8 cellular contexts compared by ENCODE assay signal in the genomic region with DNA sequence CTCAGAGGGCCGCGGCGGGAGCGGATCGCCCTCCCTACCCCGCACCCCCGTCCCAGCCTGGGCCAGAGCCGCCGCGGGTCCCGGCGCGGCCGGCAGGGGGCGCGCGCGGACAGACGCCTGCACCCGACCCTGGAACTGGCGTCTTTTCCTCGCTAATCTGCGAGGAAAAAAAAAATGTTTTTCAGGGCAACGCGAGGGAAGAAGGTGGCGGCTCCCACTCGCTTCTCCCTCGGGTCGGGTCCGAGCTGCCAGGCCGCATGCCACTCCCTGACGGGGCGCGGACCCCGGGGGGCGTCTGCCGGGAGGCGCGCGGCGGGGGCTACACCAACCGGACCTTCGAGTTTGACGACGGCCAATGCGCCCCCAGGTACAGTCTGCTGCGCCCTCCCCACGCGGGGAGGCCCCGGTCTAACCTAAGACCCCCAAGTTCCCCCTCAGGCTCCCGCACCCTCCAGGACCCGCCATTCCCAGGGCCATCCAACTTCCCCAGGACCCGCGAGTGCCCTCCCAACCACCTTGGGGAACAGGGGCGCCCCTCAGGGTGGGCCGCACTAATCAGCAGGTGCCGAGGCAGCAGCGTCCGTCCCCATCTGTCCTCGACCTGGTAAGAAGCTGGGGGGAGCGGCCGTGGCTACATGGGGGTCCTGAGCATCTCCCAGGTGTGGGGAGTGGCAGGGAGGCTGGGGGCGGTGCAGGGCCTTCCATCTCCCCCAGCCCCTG. TPM values are rescaled to one million over a fixed set of nuclear protein-coding genes. Genes with fewer than 3 reads are reported as not detected.
DNase-seq lines count a peak whose midpoint lies in the region; ATAC-seq and TF ChIP-seq lines count a peak whose summit lies in the region.

A gene (plus strand): TSS at position 184 of the 720 bp plus-strand sequence. CDS start 74 bp downstream, at position 258.

- intact Hi-C loops in natural killer cell (cut with micrococcal nuclease): no loop called here

- H3K4me1 ChIP-seq in thoracic aorta (ENCODE audit: control insufficient read depth in 1 of 2, low read depth in 2 of 2): peaks cover 0 to 5% of the 10 kb centered on the region in 2 donors

- no peak within 1 kb of the TSS for H3K4me3 ChIP-seq in epithelial cell of proximal tubule (ENCODE audit: low read depth, low read length)
- H3K4me3 ChIP-seq in thoracic aorta: peak within 1 kb of the TSS; percentile 53

- no peak within 1 kb of the TSS for H3K4me3 Mint-ChIP-seq in natural killer cell

- peak; percentile 79 for TF ChIP-seq CTCF in epithelial cell of proximal tubule (conservative IDR thresholded peaks at IDR 0.05; ENCODE audit: low read depth, low read length)
- peak; percentile 92 for TF ChIP-seq CTCF in natural killer cell (IDR thresholded peaks at IDR 0.05)
- peak; percentile 86 for TF ChIP-seq CTCF in thoracic aorta (IDR thresholded peaks at IDR 0.05)

- no peaks in the 10 kb centered on the region for H3K36me3 ChIP-seq in thoracic aorta

- peak; percentile 35 to 73 for DNase-seq in NCI-H524 (lab: John Stamatoyannopoulos, UW)
- DNase-seq in NCI-H524 treated with DMSO at 0.1 percent for 48 hours (lab: John Stamatoyannopoulos, UW): no peak
- peak; percentile 26 for DNase-seq in NCI-H2196 treated with DMSO at 0.1 percent for 48 hours (lab: John Stamatoyannopoulos, UW; ENCODE audit: unreplicated experiment)
- peak; percentile 20 to 64 (median 44) for DNase-seq in activated CD8-positive, alpha-beta memory T cell treated with anti-CD3 and anti-CD28 coated beads for 48 hours (ENCODE audit: low read depth in 2 of 3, low spot score in 2 of 3)
- no peak for DNase-seq in epithelial cell of proximal tubule (ENCODE audit: low read depth)
- peak; percentile 71 for DNase-seq in natural killer cell
- DNase-seq in thoracic aorta (ENCODE audit: low spot score): no peak

- H3K36me3 Mint-ChIP-seq in natural killer cell: no peaks in the 10 kb centered on the region

- no peaks in the 10 kb centered on the region for H3K9me3 Mint-ChIP-seq in natural killer cell

- no peak within 1 kb of the TSS for H3K27ac ChIP-seq in thoracic aorta

- H3K9me3 ChIP-seq in thoracic aorta: no peaks in the 10 kb centered on the region

- no peaks in the 10 kb centered on the region for H3K27me3 ChIP-seq in thoracic aorta (replicated peaks; ENCODE audit: insufficient read depth)

- H3K27ac Mint-ChIP-seq in natural killer cell: no peak within 1 kb of the TSS

- ATAC-seq in natural killer cell (peak; percentile 68 to 85 (median 85)), thoracic aorta (ENCODE audit: insufficient number of reproducible peaks, low FRiP score, low read depth) (no peak), HG02973 (IDR thresholded peaks at IDR 0.05; ENCODE audit: unreplicated experiment) (no peak)

- H3K27me3 Mint-ChIP-seq in natural killer cell (ENCODE audit: low read depth in 2 of 2): peaks cover 0 to 5% of the 10 kb centered on the region in 2 donors

- no peaks in the 10 kb centered on the region for H3K4me1 Mint-ChIP-seq in natural killer cell

RNA-seq across cellular contexts. Expression of the gene that starts here (rescaled TPM):
- total RNA-seq in epithelial cell of proximal tubule (not detected in 2 replicates), natural killer cell (1 to 10 TPM in 1 of 3 donors, under 1 TPM in 2; 0.52 to 1.2 (median 0.88) TPM), thoracic aorta (under 1 TPM; 0.28 to 0.54 TPM)

Comparison
In these comparisons a context has a peak if more than half of its experiments do, and no peak if none do; other contexts are left out.
1. DNase-seq: peak in NCI-H524 (2 of 2), NCI-H2196 treated with DMSO at 0.1 percent for 48 hours (single experiment), activated CD8-positive, alpha-beta memory T cell treated with anti-CD3 and anti-CD28 coated beads for 48 hours (3 of 3) and natural killer cell (single experiment); none in NCI-H524 treated with DMSO at 0.1 percent for 48 hours (single experiment), epithelial cell of proximal tubule (single experiment) and thoracic aorta (single experiment).
2. ATAC-seq: peak in natural killer cell (3 of 3); none in thoracic aorta (single experiment) and HG02973 (single experiment).
3. Peak in every context shown above with its lines, with median percentiles within 50 percentile points of each other: CTCF ChIP-seq.